30 cellular contexts compared by ENCODE assay signal in genomic region chr22:40751250-40751649, GRCh38.
"Had no signal": no experiment of that assay in that cellular context is flagged by ENCODE, and none has a peak within 500 bp of the region (broad histone marks: within the 10 kb centered on the region; RNA-seq: fewer than 3 reads in every experiment).

No MANE protein-coding gene starts in this region.

- H3K4me3 ChIP-seq: adrenal gland, ascending aorta, heart left ventricle, lower lobe of right lung, prostate gland, stomach, transverse colon had no signal

- ATAC-seq: esophagus mucosa; lower lobe of right lung; stimulated activated naive B cell treated with anti-CD40 and anti-IgM and Interleukin-4, amounts not matched to agents 10 μg/mL and 1 μg/mL and 100 μg/mL, for 72 hours had no signal

- H3K27me3 ChIP-seq: adrenal gland, ascending aorta, heart left ventricle, stomach, transverse colon had no signal

- H3K9me3 ChIP-seq: adrenal gland, ascending aorta, lower lobe of right lung, neutrophil, prostate gland, transverse colon had no signal

- H3K27me3 Mint-ChIP-seq: activated CD4-positive, alpha-beta memory T cell treated with anti-CD3 and anti-CD28 coated beads for 36 hours; activated naive CD8-positive, alpha-beta T cell treated with anti-CD3 and anti-CD28 coated beads for 36 hours; stimulated activated naive B cell treated with anti-CD40 and anti-IgM and Interleukin-4, amounts not matched to agents 10 μg/mL and 1 μg/mL and 100 μg/mL, for 72 hours had no signal

- DNase-seq: activated CD4-positive, alpha-beta memory T cell treated with anti-CD3 and anti-CD28 coated beads for 36 hours; activated CD4-positive, alpha-beta T cell treated with anti-CD3 and anti-CD28 coated beads, Interleukin-2, amount 10 ng/mL, durations not matched to agents 24 days and 14 days; activated CD4-positive, CD25-positive, alpha-beta regulatory T cell treated with anti-CD3 and anti-CD28 coated beads, Interleukin-2, amount 50 U/mL, for 72 hours; activated CD8-positive, alpha-beta memory T cell treated with anti-CD3 and anti-CD28 coated beads, Interleukin-2, amount 50 U/mL, for 4 hours; activated effector memory CD4-positive, alpha-beta T cell treated with anti-CD3 and anti-CD28 coated beads, Interleukin-2, amount 50 U/mL, for 16 hours; activated naive CD4-positive, alpha-beta T cell treated with anti-CD3 and anti-CD28 coated beads for 36 hours; activated naive CD8-positive, alpha-beta T cell treated with anti-CD3 and anti-CD28 coated beads for 36 hours; activated T-cell treated with anti-CD3 and anti-CD28 coated beads, Interleukin-2, amount 50 U/mL, for 1 hour; adrenal gland; brain microvascular endothelial cell; central memory CD4-positive, alpha-beta T cell; foreskin fibroblast; heart left ventricle; hypothalamus; immature natural killer cell; lower lobe of right lung; mesenchymal stem cell; retina; stimulated activated CD4-positive, alpha-beta T cell treated with anti-CD3 and anti-CD28 coated beads, Interleukin-15, amount 100 ng/mL, for 24 hours; stimulated activated CD4-positive, alpha-beta T cell treated with anti-CD3 and anti-CD28 coated beads, Interleukin-2, amount 100 ng/mL, for 24 hours; stimulated activated naive B cell treated with anti-CD40 and anti-IgM and Interleukin-4, amounts not matched to agents 10 μg/mL and 1 μg/mL and 100 μg/mL, for 72 hours; stomach; T-helper 2 cell; transverse colon had no signal

- H3K27ac Mint-ChIP-seq: activated CD4-positive, alpha-beta memory T cell treated with anti-CD3 and anti-CD28 coated beads for 36 hours; activated CD4-positive, alpha-beta T cell treated with anti-CD3 and anti-CD28 coated beads, Interleukin-2, amount 10 ng/mL, durations not matched to agents 24 days and 14 days; activated naive CD4-positive, alpha-beta T cell treated with anti-CD3 and anti-CD28 coated beads for 36 hours; activated naive CD8-positive, alpha-beta T cell treated with anti-CD3 and anti-CD28 coated beads for 36 hours; activated T-helper 1 cell treated with anti-CD3 and anti-CD28 coated beads, Interleukin-12 subunit alpha, Interleukin-12 subunit beta, Interleukin-2, Interleukin-4 antibody, amounts not matched to agents 30 ng/mL and 10 ng/mL and 1 ng/mL, durations not matched to agents 14 hours and 24 hours and 36 hours; stimulated activated naive B cell treated with anti-CD40 and anti-IgM and Interleukin-4, amounts not matched to agents 10 μg/mL and 1 μg/mL and 100 μg/mL, for 72 hours had no signal

- H3K9me3 Mint-ChIP-seq: activated CD4-positive, alpha-beta memory T cell treated with anti-CD3 and anti-CD28 coated beads for 36 hours; activated CD4-positive, alpha-beta T cell treated with anti-CD3 and anti-CD28 coated beads, Interleukin-2, amount 10 ng/mL, durations not matched to agents 24 days and 14 days; activated naive CD4-positive, alpha-beta T cell treated with anti-CD3 and anti-CD28 coated beads for 36 hours; activated naive CD8-positive, alpha-beta T cell treated with anti-CD3 and anti-CD28 coated beads for 36 hours; immature natural killer cell; nephron had no signal

- H3K27ac ChIP-seq: ascending aorta, brain microvascular endothelial cell, lower lobe of right lung, neutrophil, prostate gland, stomach, transverse colon had no signal

- H3K36me3 Mint-ChIP-seq: activated CD4-positive, alpha-beta memory T cell treated with anti-CD3 and anti-CD28 coated beads for 36 hours; activated naive CD8-positive, alpha-beta T cell treated with anti-CD3 and anti-CD28 coated beads for 36 hours; immature natural killer cell; stimulated activated naive B cell treated with anti-CD40 and anti-IgM and Interleukin-4, amounts not matched to agents 10 μg/mL and 1 μg/mL and 100 μg/mL, for 72 hours had no signal

- H3K4me3 Mint-ChIP-seq: activated CD4-positive, alpha-beta memory T cell treated with anti-CD3 and anti-CD28 coated beads for 36 hours; activated CD4-positive, alpha-beta T cell treated with anti-CD3 and anti-CD28 coated beads, Interleukin-2, amount 10 ng/mL, durations not matched to agents 24 days and 14 days; activated naive CD4-positive, alpha-beta T cell treated with anti-CD3 and anti-CD28 coated beads for 36 hours; activated naive CD8-positive, alpha-beta T cell treated with anti-CD3 and anti-CD28 coated beads for 36 hours; activated T-helper 1 cell treated with anti-CD3 and anti-CD28 coated beads, Interleukin-12 subunit alpha, Interleukin-12 subunit beta, Interleukin-2, Interleukin-4 antibody, amounts not matched to agents 30 ng/mL and 10 ng/mL and 1 ng/mL, durations not matched to agents 14 hours and 24 hours and 36 hours; immature natural killer cell; nephron; stimulated activated naive B cell treated with anti-CD40 and anti-IgM and Interleukin-4, amounts not matched to agents 10 μg/mL and 1 μg/mL and 100 μg/mL, for 72 hours had no signal

- H3K36me3 ChIP-seq: adrenal gland, ascending aorta, brain microvascular endothelial cell, heart left ventricle, lower lobe of right lung, neutrophil, prostate gland, stomach, transverse colon had no signal

- H3K4me1 Mint-ChIP-seq: activated CD4-positive, alpha-beta T cell treated with anti-CD3 and anti-CD28 coated beads, Interleukin-2, amount 10 ng/mL, durations not matched to agents 24 days and 14 days; activated naive CD8-positive, alpha-beta T cell treated with anti-CD3 and anti-CD28 coated beads for 36 hours; immature natural killer cell; stimulated activated naive B cell treated with anti-CD40 and anti-IgM and Interleukin-4, amounts not matched to agents 10 μg/mL and 1 μg/mL and 100 μg/mL, for 72 hours had no signal

- H3K4me1 ChIP-seq: ascending aorta, lower lobe of right lung, prostate gland, stomach, transverse colon had no signal
